1 cellular context compared by ENCODE assay signal in the genomic region with DNA sequence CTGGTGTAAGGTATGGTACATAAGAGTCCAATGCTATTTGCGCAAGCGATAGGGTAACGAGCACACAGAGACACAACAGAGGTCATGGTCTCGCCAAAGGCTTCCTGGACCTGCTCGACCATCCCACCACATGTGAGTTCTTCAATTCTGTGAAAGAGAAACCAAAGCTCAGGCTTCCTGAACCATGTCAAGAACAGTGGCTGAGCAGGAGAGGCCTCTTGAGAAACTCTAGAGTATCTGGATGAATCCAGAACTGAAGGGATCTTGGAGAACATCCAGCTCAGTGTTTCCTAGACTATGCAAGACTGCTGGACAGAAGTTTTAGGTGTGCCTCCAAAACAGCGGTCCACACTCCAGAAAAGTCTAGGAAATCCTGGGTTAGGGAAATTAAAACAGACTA.
TF ChIP-seq lines count a peak whose summit lies in the region.

No MANE protein-coding gene starts in this region.

TF ChIP-seq in GM12878, 131 proteins besides CTCF, POLR2A, EP300 and RAD21 (continued from another document):
- TF ChIP-seq BCL11A (IDR thresholded peaks at IDR 0.05; ENCODE audit: low read depth, low read length) (no peak), FOXK2 (IDR thresholded peaks at IDR 0.05) (no peak)
